ENCODE assay signal across 8 cellular contexts in the genomic region with DNA sequence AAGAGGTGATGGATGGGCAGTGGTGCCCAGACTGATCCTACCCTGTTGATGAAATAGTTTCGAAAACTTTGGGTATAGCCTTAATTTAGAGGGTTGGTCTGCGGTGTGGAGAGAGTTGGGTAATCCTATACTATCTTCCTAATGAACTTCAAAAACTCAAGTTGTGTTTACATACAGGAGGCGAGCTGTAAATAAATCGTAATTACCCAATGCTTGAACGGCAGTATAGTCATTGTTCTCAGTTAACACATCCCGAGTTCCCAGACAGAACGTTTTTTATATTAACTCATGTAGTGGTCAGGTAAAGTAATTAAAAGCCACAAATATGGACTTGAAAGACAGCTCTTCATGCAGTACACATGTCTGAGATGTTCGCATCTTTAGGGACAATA. TPM values are rescaled to one million over a fixed set of nuclear protein-coding genes. Genes with fewer than 3 reads are reported as not detected.
DNase-seq lines count a peak whose midpoint lies in the region; ATAC-seq and TF ChIP-seq lines count a peak whose summit lies in the region.

No MANE protein-coding gene starts in this region.

- H4K20me1 ChIP-seq in KMS-11 (ENCODE audit: insufficient read depth): peaks cover 23% of the 10 kb centered on the region

- H3K4me1 ChIP-seq in Caco-2 (no peaks in the 10 kb centered on the region), KMS-11 (ENCODE audit: low read depth, poor library complexity, severe bottlenecking) (peaks cover 21% of the 10 kb centered on the region)

- no peaks in the 10 kb centered on the region for H3K27me3 Mint-ChIP-seq in Caco-2 (ENCODE audit: insufficient read depth, unreplicated experiment)
- no peaks in the 10 kb centered on the region for H3K27me3 Mint-ChIP-seq in activated naive CD8-positive, alpha-beta T cell
- no peaks in the 10 kb centered on the region for H3K27me3 Mint-ChIP-seq in stimulated activated naive B cell treated with anti-CD40 and anti-IgM and Interleukin-4, amounts not matched to agents 10 μg/mL and 1 μg/mL and 100 μg/mL, for 72 hours

- peak overlapping the region; percentile 97 for H3K4me3 ChIP-seq in Caco-2 (ENCODE audit: low read depth, low read length)
- H3K4me3 ChIP-seq in KMS-11 (IDR thresholded peaks at IDR 0.05; ENCODE audit: insufficient read depth, low read depth, low read length): no peak overlapping the region
- H3K4me3 ChIP-seq in iPS-18c (ENCODE audit: insufficient read depth, low read depth, low read length): peak overlapping the region; percentile 87

- peaks cover 20% of the 10 kb centered on the region for H3K4me1 Mint-ChIP-seq in Caco-2 (ENCODE audit: low read depth, unreplicated experiment)
- peaks cover 56% of the 10 kb centered on the region for H3K4me1 Mint-ChIP-seq in activated naive CD8-positive, alpha-beta T cell (ENCODE audit: low read depth)
- H3K4me1 Mint-ChIP-seq in stimulated activated naive B cell treated with anti-CD40 and anti-IgM and Interleukin-4, amounts not matched to agents 10 μg/mL and 1 μg/mL and 100 μg/mL, for 72 hours: peaks cover 25 to 52% of the 10 kb centered on the region in 2 donors

- H3K27ac Mint-ChIP-seq in Caco-2 (ENCODE audit: unreplicated experiment): peak overlapping the region; percentile 88
- H3K27ac Mint-ChIP-seq in activated naive CD8-positive, alpha-beta T cell: peak overlapping the region; percentile 91
- H3K27ac Mint-ChIP-seq in stimulated activated naive B cell treated with anti-CD40 and anti-IgM and Interleukin-4, amounts not matched to agents 10 μg/mL and 1 μg/mL and 100 μg/mL, for 72 hours: peak overlapping the region; percentile 97

- H3K4me2 ChIP-seq in KMS-11: peak overlapping the region; percentile 84

- no peaks in the 10 kb centered on the region for H3K36me3 ChIP-seq in Caco-2 (ENCODE audit: control insufficient read depth, insufficient read depth, low read length)
- H3K36me3 ChIP-seq in KMS-11 (ENCODE audit: insufficient read depth): no peaks in the 10 kb centered on the region

- intact Hi-C loops in Caco-2 (cut with micrococcal nuclease; ENCODE audit: unreplicated experiment): loop anchor here (1.0 to 10.0 kb wide), 4 partner anchors 63 to 955 kb away; no protein-coding TSS in a partner anchor

- H3K27me3 ChIP-seq in Caco-2 (replicated peaks; ENCODE audit: control insufficient read depth, insufficient read depth, low read length) (no peaks in the 10 kb centered on the region), KMS-11 (ENCODE audit: insufficient read depth, low read depth) (no peaks in the 10 kb centered on the region)

- H3K79me2 ChIP-seq in KMS-11 (ENCODE audit: insufficient read depth, low read depth): peaks cover 56% of the 10 kb centered on the region

- no peak for ATAC-seq in stimulated activated naive B cell treated with anti-CD40 and anti-IgM and Interleukin-4, amounts not matched to agents 10 μg/mL and 1 μg/mL and 100 μg/mL, for 72 hours (replicated peaks)
- ATAC-seq in HG02852 (IDR thresholded peaks at IDR 0.05; ENCODE audit: unreplicated experiment): no peak

- no TSS peak for BruUV-seq in Caco-2 (replicated peaks; lab: Mats Ljungman, UMichigan)

- POLR2A ChIA-PET in Caco-2 (lab: Charles Lee) (interaction anchor here (1.0 kb wide), 1 partner anchor 955 kb away, joined by 4 read pairs; no protein-coding TSS in a partner anchor), HEK293T (lab: Yijun Ruan, JAX) (interaction anchor here (0.9 to 1.1 kb wide), 3 partner anchors 52 to 63 kb away, joined by 3 to 5 read pairs (median 4); no protein-coding TSS in a partner anchor)

- no peaks in the 10 kb centered on the region for H3K9me3 Mint-ChIP-seq in Caco-2 (ENCODE audit: unreplicated experiment)
- no peaks in the 10 kb centered on the region for H3K9me3 Mint-ChIP-seq in activated naive CD8-positive, alpha-beta T cell (ENCODE audit: low read depth)
- H3K9me3 Mint-ChIP-seq in stimulated activated naive B cell treated with anti-CD40 and anti-IgM and Interleukin-4, amounts not matched to agents 10 μg/mL and 1 μg/mL and 100 μg/mL, for 72 hours: no peaks in the 10 kb centered on the region

- H3K27ac ChIP-seq in KMS-11: peak overlapping the region; percentile 79

- TF ChIP-seq CTCF in Caco-2 (IDR thresholded peaks at IDR 0.05; ENCODE audit: insufficient read depth in 1 of 2, low read depth in 1 of 2, low read length in 1 of 2, severe bottlenecking in 1 of 2, unreplicated experiment in 1 of 2) (no peak), KMS-11 (conservative IDR thresholded peaks at IDR 0.05; ENCODE audit: low read depth, low read length) (no peak)

- no peak overlapping the region; the same call in 1 of the 2 replicates for H2AFZ ChIP-seq in KMS-11 (ENCODE audit: low read depth)

- H3K9me3 ChIP-seq in Caco-2 (no peaks in the 10 kb centered on the region), iPS-18c (ENCODE audit: control insufficient read depth, insufficient read depth, low read length) (no peaks in the 10 kb centered on the region)

- CTCF ChIA-PET in Caco-2 (lab: Charles Lee): interaction anchor here (0.6 to 2.4 kb wide), 8 partner anchors 46 to 698 kb away, joined by 3 to 18 read pairs (median 3); a partner anchor contains a TSS
- CTCF ChIA-PET in HEK293T (lab: Yijun Ruan, JAX): interaction anchor here (0.6 to 2.0 kb wide), 4 partner anchors 45 to 63 kb away, joined by 3 to 8 read pairs (median 6); no protein-coding TSS in a partner anchor

- H3K4me3 Mint-ChIP-seq in Caco-2 (ENCODE audit: unreplicated experiment): peak overlapping the region; percentile 89
- peak overlapping the region; percentile 97 for H3K4me3 Mint-ChIP-seq in activated naive CD8-positive, alpha-beta T cell
- H3K4me3 Mint-ChIP-seq in stimulated activated naive B cell treated with anti-CD40 and anti-IgM and Interleukin-4, amounts not matched to agents 10 μg/mL and 1 μg/mL and 100 μg/mL, for 72 hours: peak overlapping the region; percentile 89 to 95

- H3K9ac ChIP-seq in KMS-11: peak overlapping the region; percentile 68; the same call in 1 of the 2 replicates

- H3K36me3 Mint-ChIP-seq in Caco-2 (ENCODE audit: insufficient read depth, unreplicated experiment): no peaks in the 10 kb centered on the region
- H3K36me3 Mint-ChIP-seq in activated naive CD8-positive, alpha-beta T cell: no peaks in the 10 kb centered on the region
- peaks cover 0 to 2% of the 10 kb centered on the region in 2 donors for H3K36me3 Mint-ChIP-seq in stimulated activated naive B cell treated with anti-CD40 and anti-IgM and Interleukin-4, amounts not matched to agents 10 μg/mL and 1 μg/mL and 100 μg/mL, for 72 hours

- DNase-seq in Caco-2: no peak
- DNase-seq in stimulated activated naive B cell treated with anti-CD40 and anti-IgM and Interleukin-4, amounts not matched to agents 10 μg/mL and 1 μg/mL and 100 μg/mL, for 72 hours: no peak
- no peak for DNase-seq in HEK293T (ENCODE audit: extremely low spot score)
- DNase-seq in NCI-H187 (lab: John Stamatoyannopoulos, UW): no peak

TF ChIP-seq in HEK293T, 16 proteins besides CTCF, POLR2A, EP300 and RAD21:
- no peak for TF ChIP-seq NFRKB (IDR thresholded peaks at IDR 0.05)
- no peak for TF ChIP-seq TARDBP (IDR thresholded peaks at IDR 0.05)
- no peak for TF ChIP-seq L3MBTL2 (conservative IDR thresholded peaks at IDR 0.05)
- TF ChIP-seq CTBP1 (IDR thresholded peaks at IDR 0.05; ENCODE audit: borderline replicate concordance): no peak
- TF ChIP-seq BHLHE40 (IDR thresholded peaks at IDR 0.05; ENCODE audit: borderline replicate concordance): no peak
- TF ChIP-seq ZNF384 (IDR thresholded peaks at IDR 0.05): no peak
- no peak for TF ChIP-seq HDGF (IDR thresholded peaks at IDR 0.05; ENCODE audit: borderline replicate concordance)
- no peak for TF ChIP-seq FOXK2 (IDR thresholded peaks at IDR 0.05)
- TF ChIP-seq SUZ12 (IDR thresholded peaks at IDR 0.05): no peak
- TF ChIP-seq ARNT (IDR thresholded peaks at IDR 0.05): no peak
- TF ChIP-seq SP1 (IDR thresholded peaks at IDR 0.05): no peak
- TF ChIP-seq FOXA1 (IDR thresholded peaks at IDR 0.05): no peak
TF ChIP-seq in HEK293T: peak in this region for 0.

RNA-seq across cellular contexts. Expression of a gene that starts 1.5 kb away (rescaled TPM):
- total RNA-seq in Caco-2 (2022): 53.0 and 54.9 TPM in 2 replicates

RNA-seq across cellular contexts. Expression of a gene that starts 49.2 kb away (rescaled TPM):
- total RNA-seq in Caco-2 (2022): 128 and 131 TPM in 2 replicates
